Comparison of ENCODE assay signal across 10 cellular contexts in genomic region chr2:43051316-43051715, GRCh38.
DNase-seq lines count a peak whose midpoint lies in the region; ATAC-seq, FAIRE-seq and TF ChIP-seq lines count a peak whose summit lies in the region.
"Had no signal": no experiment of that assay in that cellular context is flagged by ENCODE, and none has a peak within 500 bp of the region (broad histone marks: within the 10 kb centered on the region; RNA-seq: fewer than 3 reads in every experiment).

No MANE protein-coding gene starts in this region.

- H3K4me1 Mint-ChIP-seq in Caco-2 (ENCODE audit: low read depth, unreplicated experiment) = peaks cover 41% of the 10 kb centered on the region

- no peaks in the 10 kb centered on the region for H3K36me3 Mint-ChIP-seq in Caco-2 (ENCODE audit: insufficient read depth, unreplicated experiment)

- TF ChIP-seq POLR2A in suprapubic skin (IDR thresholded peaks at IDR 0.05) = no peak

- no peaks in the 10 kb centered on the region for H3K27me3 ChIP-seq in right atrium auricular region
- no peaks in the 10 kb centered on the region for H3K27me3 ChIP-seq in suprapubic skin
- no peaks in the 10 kb centered on the region for H3K27me3 ChIP-seq in Caco-2 (replicated peaks; ENCODE audit: control insufficient read depth, insufficient read depth, low read length)

- TF ChIP-seq EP300 in suprapubic skin (IDR thresholded peaks at IDR 0.05) = no peak

- H3K36me3 ChIP-seq in right atrium auricular region (no peaks in the 10 kb centered on the region), suprapubic skin (no peaks in the 10 kb centered on the region), Caco-2 (ENCODE audit: control insufficient read depth, insufficient read depth, low read length) (no peaks in the 10 kb centered on the region; the same call in 1 of the 2 replicates)

- POLR2A ChIA-PET in Caco-2 (lab: Charles Lee) = interaction anchor here (0.6 kb wide), 1 partner anchor 73 kb away, joined by 3 read pairs; no protein-coding TSS in a partner anchor

- CTCF ChIA-PET in Caco-2 (lab: Charles Lee) = interaction anchor here (1.2 kb wide), 1 partner anchor 73 kb away, joined by 5 read pairs; no protein-coding TSS in a partner anchor

- intact Hi-C loops in left ventricle myocardium superior (cut with micrococcal nuclease) = no loop called here
- intact Hi-C loops in Caco-2 (cut with micrococcal nuclease; ENCODE audit: unreplicated experiment) = no loop called here

- TF ChIP-seq CTCF in right atrium auricular region (IDR thresholded peaks at IDR 0.05) (no peak), suprapubic skin (IDR thresholded peaks at IDR 0.05) (no peak), Caco-2 (IDR thresholded peaks at IDR 0.05; ENCODE audit: insufficient read depth in 1 of 2, low read depth in 1 of 2, low read length in 1 of 2, severe bottlenecking in 1 of 2, unreplicated experiment in 1 of 2) (no peak)

- no peak overlapping the region for H3K27ac Mint-ChIP-seq in Caco-2 (ENCODE audit: unreplicated experiment)
- H3K27ac Mint-ChIP-seq: activated T-helper 17 cell treated with anti-CD3 and anti-CD28 coated beads, Interleukin-2, amount 50 U/mL, for 72 hours had no signal

- no peaks in the 10 kb centered on the region for H3K27me3 Mint-ChIP-seq in Caco-2 (ENCODE audit: insufficient read depth, unreplicated experiment)
- H3K27me3 Mint-ChIP-seq: activated T-helper 17 cell treated with anti-CD3 and anti-CD28 coated beads, Interleukin-2, amount 50 U/mL, for 72 hours had no signal

- no peak overlapping the region for H3K27ac ChIP-seq in right atrium auricular region
- H3K27ac ChIP-seq in suprapubic skin = peak overlapping the region; percentile 74

- peaks cover 0 to 33% of the 10 kb centered on the region in 2 donors for H3K4me1 ChIP-seq in right atrium auricular region
- H3K4me1 ChIP-seq in suprapubic skin = peaks cover 28% of the 10 kb centered on the region
- H3K4me1 ChIP-seq in Caco-2 = peaks cover 36% of the 10 kb centered on the region

- DNase-seq in left ventricle myocardium superior = no peak
- DNase-seq in right atrium auricular region (ENCODE audit: low spot score) = no peak
- peak; percentile 14 for DNase-seq in activated gamma-delta T cell treated with anti-CD3 and anti-CD28 coated beads, Interleukin-2, amount 50 U/mL, for 16 hours (ENCODE audit: low read depth)
- peak; percentile 65 for DNase-seq in kidney tubule cell (ENCODE audit: low spot score)
- DNase-seq in suprapubic skin (ENCODE audit: low spot score in 2 of 2) = peak in 1 of 2 donors; percentile 65
- no peak for DNase-seq in NCI-H748 (lab: John Stamatoyannopoulos, UW; ENCODE audit: unreplicated experiment)
- no peak for DNase-seq in Caco-2
- DNase-seq in GM19239 (ENCODE audit: insufficient read length, low spot score) = no peak
- DNase-seq: COR-L47 had no signal

- no peak for FAIRE-seq in GM19239 (lab: Jason Lieb, UNC)

- H3K4me3 ChIP-seq in right atrium auricular region (no peak overlapping the region), suprapubic skin (no peak overlapping the region), Caco-2 (ENCODE audit: low read depth, low read length) (no peak overlapping the region)

- H3K9me3 ChIP-seq in right atrium auricular region (no peaks in the 10 kb centered on the region), suprapubic skin (no peaks in the 10 kb centered on the region), Caco-2 (no peaks in the 10 kb centered on the region)

- WGBS in suprapubic skin = 65% methylated on average over 8 of the region's 8 CpGs

- peak; percentile 5 for ATAC-seq in left ventricle myocardium superior
- ATAC-seq: activated T-helper 17 cell treated with anti-CD3 and anti-CD28 coated beads, Interleukin-2, amount 50 U/mL, for 72 hours had no signal

- no TSS peak for BruUV-seq in Caco-2 (replicated peaks; lab: Mats Ljungman, UMichigan)

- no peak overlapping the region for H3K4me3 Mint-ChIP-seq in Caco-2 (ENCODE audit: unreplicated experiment)
- H3K4me3 Mint-ChIP-seq: activated T-helper 17 cell treated with anti-CD3 and anti-CD28 coated beads, Interleukin-2, amount 50 U/mL, for 72 hours had no signal

- no peaks in the 10 kb centered on the region for H3K9me3 Mint-ChIP-seq in Caco-2 (ENCODE audit: unreplicated experiment)
- H3K9me3 Mint-ChIP-seq: activated T-helper 17 cell treated with anti-CD3 and anti-CD28 coated beads, Interleukin-2, amount 50 U/mL, for 72 hours had no signal

Comparison
In these comparisons a context has a peak if more than half of its experiments do, and no peak if none do; other contexts are left out.
1. DNase-seq: peak in activated gamma-delta T cell treated with anti-CD3 and anti-CD28 coated beads, Interleukin-2, amount 50 U/mL, for 16 hours (single experiment) and kidney tubule cell (single experiment); none in left ventricle myocardium superior (single experiment), right atrium auricular region (single experiment), NCI-H748 (single experiment), Caco-2 (0 of 2) and GM19239 (single experiment).